In genomic region chrX:47228550-47229270, GRCh38 we compare ENCODE assay signal across 1 cellular context.
TF ChIP-seq lines count a peak whose summit lies in the region.

No MANE protein-coding gene starts in this region.

TF ChIP-seq in GM12878, 131 proteins besides CTCF, POLR2A, EP300 and RAD21:
- TF ChIP-seq JUND (IDR thresholded peaks at IDR 0.05; ENCODE audit: low read depth, low read length) = no peak
- no peak for TF ChIP-seq PML (IDR thresholded peaks at IDR 0.05; ENCODE audit: low read length)
- no peak for TF ChIP-seq MTA3 (IDR thresholded peaks at IDR 0.05; ENCODE audit: borderline replicate concordance, low read length)
- no peak for TF ChIP-seq SIN3A (IDR thresholded peaks at IDR 0.05; ENCODE audit: low read depth, low read length)
- no peak for TF ChIP-seq RELA (IDR thresholded peaks at IDR 0.05; ENCODE audit: borderline replicate concordance, partially characterized antibody)
- TF ChIP-seq EGR1 (IDR thresholded peaks at IDR 0.05; ENCODE audit: borderline replicate concordance in 1 of 2, low read depth in 2 of 2, low read length in 2 of 2) = no peak
- no peak for TF ChIP-seq TARDBP (IDR thresholded peaks at IDR 0.05; ENCODE audit: borderline replicate concordance)
- no peak for TF ChIP-seq DPF2 (IDR thresholded peaks at IDR 0.05)
- TF ChIP-seq SMAD1 (IDR thresholded peaks at IDR 0.05; ENCODE audit: low read depth, partially characterized antibody) = no peak
- TF ChIP-seq PKNOX1 (IDR thresholded peaks at IDR 0.05) = no peak
- no peak for TF ChIP-seq HCFC1 (IDR thresholded peaks at IDR 0.05; ENCODE audit: low read length)
- TF ChIP-seq ZBTB40 (IDR thresholded peaks at IDR 0.05; ENCODE audit: borderline replicate concordance) = no peak
- TF ChIP-seq NRF1 (conservative IDR thresholded peaks at IDR 0.05; ENCODE audit: low read depth, low read length) = no peak
- TF ChIP-seq ZNF24 (IDR thresholded peaks at IDR 0.05) = no peak
- TF ChIP-seq ZNF274 (IDR thresholded peaks at IDR 0.05; ENCODE audit: insufficient read depth, insufficient read length) = no peak
- no peak for TF ChIP-seq JUNB (IDR thresholded peaks at IDR 0.05)
- no peak for TF ChIP-seq NR2F1 (conservative IDR thresholded peaks at IDR 0.05)
- TF ChIP-seq CUX1 (IDR thresholded peaks at IDR 0.05; ENCODE audit: insufficient replicate concordance, low read depth, low read length) = no peak
- TF ChIP-seq ZBTB33 (IDR thresholded peaks at IDR 0.05) = no peak
